Comparison of ENCODE assay signal across 8 cellular contexts in genomic region chr10:88385601-88386203, GRCh38.
DNase-seq lines count a peak whose midpoint lies in the region; ATAC-seq and TF ChIP-seq lines count a peak whose summit lies in the region.

No MANE protein-coding gene starts in this region.

- H3K27me3 Mint-ChIP-seq in activated naive CD4-positive, alpha-beta T cell treated with anti-CD3 and anti-CD28 coated beads for 36 hours (ENCODE audit: low read depth): no peaks in the 10 kb centered on the region
- H3K27me3 Mint-ChIP-seq in stimulated activated naive CD8-positive, alpha-beta T cell treated with anti-CD3 and anti-CD28 coated beads, Interleukin-15, amount 100 ng/mL, for 72 hours: no peaks in the 10 kb centered on the region

- H3K9me3 ChIP-seq in OCI-LY3 (ENCODE audit: insufficient read depth, low read length): no peaks in the 10 kb centered on the region
- H3K9me3 ChIP-seq in liver (ENCODE audit: control insufficient read depth in 4 of 4, low read length in 3 of 4): no peaks in the 10 kb centered on the region

- H3K4me3 Mint-ChIP-seq in activated naive CD4-positive, alpha-beta T cell treated with anti-CD3 and anti-CD28 coated beads for 36 hours: peak overlapping the region; percentile 41
- H3K4me3 Mint-ChIP-seq in stimulated activated naive CD8-positive, alpha-beta T cell treated with anti-CD3 and anti-CD28 coated beads, Interleukin-15, amount 100 ng/mL, for 72 hours: peak overlapping the region; percentile 50 to 79

- peak overlapping the region; percentile 86 for H3K4me2 ChIP-seq in OCI-LY3 (ENCODE audit: low read length)

- CTCF ChIA-PET in activated naive CD4-positive, alpha-beta T cell treated with anti-CD3 and anti-CD28 coated beads for 36 hours (lab: Charles Lee): interaction anchor here (0.8 to 1.8 kb wide), 5 partner anchors 8 to 524 kb away, joined by 3 to 6 read pairs (median 4); no protein-coding TSS in a partner anchor

- H4K20me1 ChIP-seq in OCI-LY3 (ENCODE audit: insufficient read depth, low read length): no peaks in the 10 kb centered on the region

- H3K9ac ChIP-seq in OCI-LY3 (ENCODE audit: low read length): peak overlapping the region; percentile 37
- peak overlapping the region; percentile 0 to 83 for H3K9ac ChIP-seq in liver (ENCODE audit: low read depth in 1 of 2, low read length in 2 of 2)

- TF ChIP-seq POLR2A in erythroblast (IDR thresholded peaks at IDR 0.05; ENCODE audit: low read length): no peak

- peak overlapping the region; percentile 42 for H3K27ac ChIP-seq in OCI-LY3 (ENCODE audit: low read length)
- peak overlapping the region; percentile 68 to 90 for H3K27ac ChIP-seq in liver (ENCODE audit: low read depth in 1 of 2, low read length in 2 of 2)

- DNase-seq in activated gamma-delta T cell treated with Interleukin-2 at 50 U/mL for 16 hours (peak; percentile 34), activated gamma-delta T cell (lab: John Stamatoyannopoulos, UW) (no peak), erythroblast (lab: John Stamatoyannopoulos, UW) (no peak)
- peak; percentile 81 for DNase-seq in activated naive CD4-positive, alpha-beta T cell treated with anti-CD3 and anti-CD28 coated beads for 36 hours
- peak; percentile 31 to 34 for DNase-seq in stimulated activated naive CD8-positive, alpha-beta T cell treated with anti-CD3 and anti-CD28 coated beads, Interleukin-15, amount 100 ng/mL, for 72 hours

- peaks cover 19% of the 10 kb centered on the region for H3K4me1 Mint-ChIP-seq in activated naive CD4-positive, alpha-beta T cell treated with anti-CD3 and anti-CD28 coated beads for 36 hours (ENCODE audit: low read depth)
- H3K4me1 Mint-ChIP-seq in stimulated activated naive CD8-positive, alpha-beta T cell treated with anti-CD3 and anti-CD28 coated beads, Interleukin-15, amount 100 ng/mL, for 72 hours: no peaks in the 10 kb centered on the region

- H3K4me3 ChIP-seq in OCI-LY3 (ENCODE audit: low read length) (peak overlapping the region; percentile 65), liver (ENCODE audit: low read depth in 1 of 3, low read length in 3 of 3) (peak overlapping the region in 1 of 3 donors; percentile 41)

- H3K36me3 Mint-ChIP-seq in activated naive CD4-positive, alpha-beta T cell treated with anti-CD3 and anti-CD28 coated beads for 36 hours (ENCODE audit: low read depth): no peaks in the 10 kb centered on the region

- H3K9me3 Mint-ChIP-seq in activated naive CD4-positive, alpha-beta T cell treated with anti-CD3 and anti-CD28 coated beads for 36 hours: peaks cover 3% of the 10 kb centered on the region
- no peaks in the 10 kb centered on the region for H3K9me3 Mint-ChIP-seq in stimulated activated naive CD8-positive, alpha-beta T cell treated with anti-CD3 and anti-CD28 coated beads, Interleukin-15, amount 100 ng/mL, for 72 hours

- H3K4me1 ChIP-seq in OCI-LY3 (ENCODE audit: low read length) (peaks cover 35% of the 10 kb centered on the region), liver (ENCODE audit: control insufficient read depth in 4 of 4, insufficient read depth in 4 of 4, low read length in 3 of 4) (peaks cover 6 to 45% (median 29%) of the 10 kb centered on the region in 4 donors)

- H3K27ac Mint-ChIP-seq in activated naive CD4-positive, alpha-beta T cell treated with anti-CD3 and anti-CD28 coated beads for 36 hours: no peak overlapping the region
- no peak overlapping the region for H3K27ac Mint-ChIP-seq in stimulated activated naive CD8-positive, alpha-beta T cell treated with anti-CD3 and anti-CD28 coated beads, Interleukin-15, amount 100 ng/mL, for 72 hours

- no peaks in the 10 kb centered on the region for H3K79me2 ChIP-seq in OCI-LY3 (ENCODE audit: low read length)

- peak overlapping the region; percentile 62 for H2AFZ ChIP-seq in OCI-LY3 (ENCODE audit: low read depth, low read length)

- intact Hi-C loops in activated naive CD4-positive, alpha-beta T cell treated with anti-CD3 and anti-CD28 coated beads for 36 hours (cut with micrococcal nuclease): loop anchor here (2.0 to 5.0 kb wide), 4 partner anchors 115 to 623 kb away; no protein-coding TSS in a partner anchor

- 0 out of 2 replicates have a peak, but pooled peaks have one; percentile 8 for TF ChIP-seq CTCF in OCI-LY3 (IDR thresholded peaks at IDR 0.05; ENCODE audit: low read depth, low read length)
- peak; percentile 11 for TF ChIP-seq CTCF in liver (IDR thresholded peaks at IDR 0.05; ENCODE audit: low read depth, low read length, missing input control)

- TF ChIP-seq RAD21 in liver (IDR thresholded peaks at IDR 0.05): peak; percentile 36 to 58

- H3K36me3 ChIP-seq in OCI-LY3 (replicated peaks; ENCODE audit: low read depth, low read length) (no peaks in the 10 kb centered on the region), liver (ENCODE audit: control insufficient read depth in 4 of 4, insufficient read depth in 3 of 4, low read depth in 1 of 4, low read length in 3 of 4) (no peaks in the 10 kb centered on the region)

- WGBS in liver: 13% methylated on average over 11 of the region's 11 CpGs

- peak; percentile 59 for ATAC-seq in HG02973 (IDR thresholded peaks at IDR 0.05; ENCODE audit: unreplicated experiment)
- ATAC-seq in stimulated activated naive CD8-positive, alpha-beta T cell treated with anti-CD3 and anti-CD28 coated beads, Interleukin-15, amount 100 ng/mL, for 72 hours: peak; percentile 84

- H3K27me3 ChIP-seq in OCI-LY3 (ENCODE audit: low read depth, low read length) (no peaks in the 10 kb centered on the region), liver (ENCODE audit: control insufficient read depth in 4 of 4, insufficient read depth in 4 of 4, low read length in 3 of 4) (no peaks in the 10 kb centered on the region)

TF ChIP-seq in liver, 16 proteins besides CTCF, POLR2A, EP300 and RAD21:
- TF ChIP-seq EGR1 (IDR thresholded peaks at IDR 0.05; ENCODE audit: low read depth in 2 of 2): no peak
- no peak for TF ChIP-seq FOXA2 (IDR thresholded peaks at IDR 0.05)
- TF ChIP-seq SP1 (IDR thresholded peaks at IDR 0.05): no peak
- no peak for TF ChIP-seq HNF4G (IDR thresholded peaks at IDR 0.05)
- TF ChIP-seq HNF4A (conservative IDR thresholded peaks at IDR 0.05): peak in 1 of 2 donors; percentile 43
- TF ChIP-seq ATF3 (IDR thresholded peaks at IDR 0.05): no peak
- TF ChIP-seq MAX (IDR thresholded peaks at IDR 0.05): peak; percentile 7
- TF ChIP-seq REST (IDR thresholded peaks at IDR 0.05): no peak
- no peak for TF ChIP-seq TAF1 (conservative IDR thresholded peaks at IDR 0.05)
- peak; percentile 8 to 52 for TF ChIP-seq RXRA (IDR thresholded peaks at IDR 0.05)
- TF ChIP-seq JUND (IDR thresholded peaks at IDR 0.05): no peak
- no peak for TF ChIP-seq GABPA (IDR thresholded peaks at IDR 0.05 in 1 of 2, conservative IDR thresholded peaks at IDR 0.05 in 1 of 2)
- TF ChIP-seq ZBTB33 (IDR thresholded peaks at IDR 0.05): no peak
- no peak for TF ChIP-seq YY1 (IDR thresholded peaks at IDR 0.05)
- no peak for TF ChIP-seq NR2F2 (IDR thresholded peaks at IDR 0.05)
- TF ChIP-seq FOXA1 (IDR thresholded peaks at IDR 0.05): no peak

Comparison
In these comparisons a context has a peak if more than half of its experiments do, and no peak if none do; other contexts are left out.
1. DNase-seq: peak in activated gamma-delta T cell treated with Interleukin-2 at 50 U/mL for 16 hours (single experiment), activated naive CD4-positive, alpha-beta T cell treated with anti-CD3 and anti-CD28 coated beads for 36 hours (single experiment) and stimulated activated naive CD8-positive, alpha-beta T cell treated with anti-CD3 and anti-CD28 coated beads, Interleukin-15, amount 100 ng/mL, for 72 hours (2 of 2); none in activated gamma-delta T cell (single experiment) and erythroblast (0 of 2).